ENCODE assay signal across 8 cellular contexts in the genomic region with DNA sequence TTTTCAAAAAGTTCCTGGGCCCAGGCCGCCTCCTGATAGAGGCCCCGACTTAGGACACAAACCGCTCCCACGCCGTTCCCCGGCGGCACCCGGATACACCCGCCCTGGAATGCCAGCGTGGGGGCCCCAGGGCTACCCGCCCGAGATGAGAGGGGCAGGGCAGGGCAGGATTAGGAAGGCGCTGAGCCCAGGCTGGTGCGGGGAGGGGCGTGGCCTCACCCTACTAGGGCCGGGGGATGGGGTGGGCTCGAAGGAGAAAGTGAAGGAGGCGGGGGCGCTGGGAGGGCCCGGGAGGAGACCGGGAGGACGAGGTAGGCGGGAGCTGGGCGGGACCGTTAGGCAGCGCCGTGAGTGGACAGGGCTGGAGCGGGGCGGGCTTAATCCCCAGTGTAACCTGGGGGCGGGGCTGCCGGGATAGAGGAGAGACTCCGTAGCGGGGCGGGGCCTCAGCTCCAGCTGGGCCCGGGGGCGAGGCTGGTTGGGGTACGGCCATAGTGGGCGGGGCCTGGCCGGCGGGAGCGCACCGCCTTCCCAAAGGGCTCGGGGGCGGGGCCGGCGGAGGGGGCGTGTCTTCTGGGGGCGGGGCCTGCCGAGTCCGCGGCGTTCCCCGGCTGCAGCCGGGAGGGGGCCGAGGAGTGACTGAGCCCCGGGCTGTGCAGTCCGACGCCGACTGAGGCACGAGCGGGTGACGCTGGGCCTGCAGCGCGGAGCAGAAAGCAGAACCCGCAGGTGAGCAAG. TPM values are rescaled to one million over a fixed set of nuclear protein-coding genes. Genes with fewer than 3 reads are reported as not detected.
DNase-seq lines count a peak whose midpoint lies in the region; ATAC-seq and TF ChIP-seq lines count a peak whose summit lies in the region.

A gene with protein sequence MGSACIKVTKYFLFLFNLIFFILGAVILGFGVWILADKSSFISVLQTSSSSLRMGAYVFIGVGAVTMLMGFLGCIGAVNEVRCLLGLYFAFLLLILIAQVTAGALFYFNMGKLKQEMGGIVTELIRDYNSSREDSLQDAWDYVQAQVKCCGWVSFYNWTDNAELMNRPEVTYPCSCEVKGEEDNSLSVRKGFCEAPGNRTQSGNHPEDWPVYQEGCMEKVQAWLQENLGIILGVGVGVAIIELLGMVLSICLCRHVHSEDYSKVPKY (plus strand): TSS at position 656 of the 738 bp plus-strand sequence. CDS start 29,000 bp downstream, outside the sequence.

- peaks cover 60% of the 10 kb centered on the region for H3K4me1 Mint-ChIP-seq in activated naive CD8-positive, alpha-beta T cell (ENCODE audit: low read depth)
- H3K4me1 Mint-ChIP-seq in glutamatergic neuron (ENCODE audit: low read depth, unreplicated experiment) (peaks cover 12% of the 10 kb centered on the region), osteocyte (ENCODE audit: unreplicated experiment) (peaks cover 54% of the 10 kb centered on the region)

- no peaks in the 10 kb centered on the region for H3K27me3 ChIP-seq in thymus (ENCODE audit: control insufficient read depth, insufficient read depth)

- no peaks in the 10 kb centered on the region for H3K9me3 ChIP-seq in thymus (ENCODE audit: control insufficient read depth)

- peak within 1 kb of the TSS; percentile 80 for H3K27ac ChIP-seq in thymus (ENCODE audit: low read depth)

- H3K4me3 ChIP-seq in GM12864 (ENCODE audit: low read depth, low read length): peak within 1 kb of the TSS; percentile 74
- H3K4me3 ChIP-seq in thymus (ENCODE audit: low read length): peak within 1 kb of the TSS; percentile 65

- H3K36me3 ChIP-seq in thymus (ENCODE audit: control insufficient read depth, insufficient read depth): no peaks in the 10 kb centered on the region

- 1% methylated on average over 65 of the region's 65 CpGs for WGBS in thymus

- H3K27ac Mint-ChIP-seq in activated naive CD8-positive, alpha-beta T cell: peak within 1 kb of the TSS; percentile 94
- H3K27ac Mint-ChIP-seq in glutamatergic neuron (ENCODE audit: unreplicated experiment) (peak within 1 kb of the TSS; percentile 28), osteocyte (ENCODE audit: unreplicated experiment) (peak within 1 kb of the TSS; percentile 98)

- peaks cover 35% of the 10 kb centered on the region for H3K4me1 ChIP-seq in thymus (ENCODE audit: control insufficient read depth, insufficient read depth, low read length)

- no peaks in the 10 kb centered on the region for H3K27me3 Mint-ChIP-seq in activated naive CD8-positive, alpha-beta T cell
- H3K27me3 Mint-ChIP-seq in glutamatergic neuron (ENCODE audit: unreplicated experiment) (peaks cover 5% of the 10 kb centered on the region), osteocyte (ENCODE audit: unreplicated experiment) (no peaks in the 10 kb centered on the region)

- TF ChIP-seq CTCF in GM12864 (IDR thresholded peaks at IDR 0.05; ENCODE audit: low read depth, low read length, missing control alignments): peak; percentile 24
- TF ChIP-seq CTCF in glutamatergic neuron (IDR thresholded peaks at IDR 0.05; ENCODE audit: partially characterized antibody, unreplicated experiment): peak; percentile 35
- peak; percentile 36 for TF ChIP-seq CTCF in osteocyte (IDR thresholded peaks at IDR 0.05)

- peak within 1 kb of the TSS; percentile 97 for H3K4me3 Mint-ChIP-seq in activated naive CD8-positive, alpha-beta T cell
- H3K4me3 Mint-ChIP-seq in glutamatergic neuron (ENCODE audit: unreplicated experiment) (peak within 1 kb of the TSS; percentile 57), osteocyte (ENCODE audit: unreplicated experiment) (peak within 1 kb of the TSS; percentile 75)

- H3K9me3 Mint-ChIP-seq in activated naive CD8-positive, alpha-beta T cell (ENCODE audit: low read depth): no peaks in the 10 kb centered on the region
- H3K9me3 Mint-ChIP-seq in glutamatergic neuron (ENCODE audit: unreplicated experiment): peaks cover 9% of the 10 kb centered on the region
- H3K9me3 Mint-ChIP-seq in osteocyte (ENCODE audit: unreplicated experiment): no peaks in the 10 kb centered on the region

- peak; percentile 76 for ATAC-seq in HG02623 (IDR thresholded peaks at IDR 0.05; ENCODE audit: unreplicated experiment)

- H3K36me3 Mint-ChIP-seq in activated naive CD8-positive, alpha-beta T cell: peaks cover 15% of the 10 kb centered on the region
- H3K36me3 Mint-ChIP-seq in glutamatergic neuron (ENCODE audit: unreplicated experiment) (no peaks in the 10 kb centered on the region), osteocyte (ENCODE audit: unreplicated experiment) (no peaks in the 10 kb centered on the region)

- peak; percentile 80 for DNase-seq in GM12864 (ENCODE audit: low read depth)
- DNase-seq in NCI-H1092 treated with DMSO at 0.1 percent for 48 hours (lab: John Stamatoyannopoulos, UW): peak; percentile 98
- DNase-seq in SKM-1 treated with dmso at 0.1 percent for 144 hours (lab: John Stamatoyannopoulos, UW; ENCODE audit: unreplicated experiment): peak; percentile 98
- DNase-seq in glutamatergic neuron: peak; percentile 100
- peak; percentile 100 for DNase-seq in osteocyte (ENCODE audit: extremely low spot score, unreplicated experiment)

RNA-seq across cellular contexts. Expression of the gene that starts here (rescaled TPM):
- total RNA-seq in glutamatergic neuron (ENCODE audit: unreplicated experiment) (4.4 TPM), osteocyte (29.5 and 34.6 TPM in 2 replicates)
- polyA plus RNA-seq in thymus: 34.9 TPM

Comparison
In these comparisons a context has a peak if more than half of its experiments do, and no peak if none do; other contexts are left out.
1. Peak in every context shown above with its lines: DNase-seq, ATAC-seq, H3K4me3 ChIP-seq and H3K27ac ChIP-seq.
2. H3K27ac Mint-ChIP-seq: peak in every context shown above with its lines; median percentile 98 in osteocyte; 94 in activated naive CD8-positive, alpha-beta T cell; 28 in glutamatergic neuron.